In genomic region chrX:47030339-47030738, GRCh38 we compare ENCODE assay signal across 8 cellular contexts. TPM values are rescaled to one million over a fixed set of nuclear protein-coding genes. Genes with fewer than 3 reads are reported as not detected.
DNase-seq lines count a peak whose midpoint lies in the region; ATAC-seq, FAIRE-seq and TF ChIP-seq lines count a peak whose summit lies in the region.

No MANE protein-coding gene starts in this region.

- peak; percentile 18 for TF ChIP-seq CTCF in HFF-Myc (IDR thresholded peaks at IDR 0.05; ENCODE audit: low read depth, low read length, missing control alignments)
- peak; percentile 25 for TF ChIP-seq CTCF in bronchial epithelial cell (IDR thresholded peaks at IDR 0.05; ENCODE audit: insufficient read depth, low read length, severe bottlenecking)
- TF ChIP-seq CTCF in liver (IDR thresholded peaks at IDR 0.05; ENCODE audit: low read depth, low read length, missing input control), result peak; percentile 53

- H3K4me3 ChIP-seq in HFF-Myc (replicated peaks; ENCODE audit: low read depth, low read length), result no peak overlapping the region
- no peak overlapping the region for H3K4me3 ChIP-seq in bronchial epithelial cell (ENCODE audit: low read depth, low read length)
- no peak overlapping the region for H3K4me3 ChIP-seq in liver (ENCODE audit: low read depth in 1 of 3, low read length in 3 of 3)

- FAIRE-seq in bronchial epithelial cell (lab: Jason Lieb, UNC), result no peak

- DNase-seq in DMS 273 (lab: John Stamatoyannopoulos, UW; ENCODE audit: unreplicated experiment) (peak; percentile 92), HFF-Myc (ENCODE audit: extremely low read depth, low read depth) (peak; percentile 20), NCI-H82 (lab: John Stamatoyannopoulos, UW) (peak; percentile 83), bronchial epithelial cell (ENCODE audit: low read depth) (peak; percentile 55)

- H3K27me3 ChIP-seq in bronchial epithelial cell (ENCODE audit: control insufficient read depth, insufficient read depth, low read length) (no peaks in the 10 kb centered on the region), liver (ENCODE audit: control insufficient read depth in 4 of 4, insufficient read depth in 4 of 4, low read length in 3 of 4) (peaks cover 0 to 3% (median 0%) of the 10 kb centered on the region in 4 donors)

- no peak overlapping the region for H3K9ac ChIP-seq in liver (ENCODE audit: low read depth in 1 of 2, low read length in 2 of 2)

- no peaks in the 10 kb centered on the region for H3K36me3 ChIP-seq in bronchial epithelial cell (ENCODE audit: control insufficient read depth, insufficient read depth, low read length)
- peaks cover 0 to 2% (median under 1%) of the 10 kb centered on the region in 4 donors for H3K36me3 ChIP-seq in liver (ENCODE audit: control insufficient read depth in 4 of 4, insufficient read depth in 3 of 4, low read depth in 1 of 4, low read length in 3 of 4)

- H3K27ac ChIP-seq in liver (ENCODE audit: low read depth in 1 of 2, low read length in 2 of 2), result no peak overlapping the region

- no peaks in the 10 kb centered on the region for H3K9me3 ChIP-seq in liver (ENCODE audit: control insufficient read depth in 4 of 4, low read length in 3 of 4)

- peak; percentile 80 to 82 for TF ChIP-seq RAD21 in liver (IDR thresholded peaks at IDR 0.05)

- H3K4me1 ChIP-seq in liver (ENCODE audit: control insufficient read depth in 4 of 4, insufficient read depth in 4 of 4, low read length in 3 of 4), result no peaks in the 10 kb centered on the region

- ATAC-seq in HG02852 (IDR thresholded peaks at IDR 0.05; ENCODE audit: unreplicated experiment), result no peak
- ATAC-seq in GM18867 (IDR thresholded peaks at IDR 0.05; ENCODE audit: unreplicated experiment), result no peak
- no peak for ATAC-seq in GM21526 (IDR thresholded peaks at IDR 0.05; ENCODE audit: low FRiP score, unreplicated experiment)

TF ChIP-seq in liver, 16 proteins besides CTCF, POLR2A, EP300 and RAD21:
- TF ChIP-seq, protein P1, sequence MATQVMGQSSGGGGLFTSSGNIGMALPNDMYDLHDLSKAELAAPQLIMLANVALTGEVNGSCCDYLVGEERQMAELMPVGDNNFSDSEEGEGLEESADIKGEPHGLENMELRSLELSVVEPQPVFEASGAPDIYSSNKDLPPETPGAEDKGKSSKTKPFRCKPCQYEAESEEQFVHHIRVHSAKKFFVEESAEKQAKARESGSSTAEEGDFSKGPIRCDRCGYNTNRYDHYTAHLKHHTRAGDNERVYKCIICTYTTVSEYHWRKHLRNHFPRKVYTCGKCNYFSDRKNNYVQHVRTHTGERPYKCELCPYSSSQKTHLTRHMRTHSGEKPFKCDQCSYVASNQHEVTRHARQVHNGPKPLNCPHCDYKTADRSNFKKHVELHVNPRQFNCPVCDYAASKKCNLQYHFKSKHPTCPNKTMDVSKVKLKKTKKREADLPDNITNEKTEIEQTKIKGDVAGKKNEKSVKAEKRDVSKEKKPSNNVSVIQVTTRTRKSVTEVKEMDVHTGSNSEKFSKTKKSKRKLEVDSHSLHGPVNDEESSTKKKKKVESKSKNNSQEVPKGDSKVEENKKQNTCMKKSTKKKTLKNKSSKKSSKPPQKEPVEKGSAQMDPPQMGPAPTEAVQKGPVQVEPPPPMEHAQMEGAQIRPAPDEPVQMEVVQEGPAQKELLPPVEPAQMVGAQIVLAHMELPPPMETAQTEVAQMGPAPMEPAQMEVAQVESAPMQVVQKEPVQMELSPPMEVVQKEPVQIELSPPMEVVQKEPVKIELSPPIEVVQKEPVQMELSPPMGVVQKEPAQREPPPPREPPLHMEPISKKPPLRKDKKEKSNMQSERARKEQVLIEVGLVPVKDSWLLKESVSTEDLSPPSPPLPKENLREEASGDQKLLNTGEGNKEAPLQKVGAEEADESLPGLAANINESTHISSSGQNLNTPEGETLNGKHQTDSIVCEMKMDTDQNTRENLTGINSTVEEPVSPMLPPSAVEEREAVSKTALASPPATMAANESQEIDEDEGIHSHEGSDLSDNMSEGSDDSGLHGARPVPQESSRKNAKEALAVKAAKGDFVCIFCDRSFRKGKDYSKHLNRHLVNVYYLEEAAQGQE (IDR thresholded peaks at IDR 0.05), result no peak
- TF ChIP-seq ZBTB33 (IDR thresholded peaks at IDR 0.05), result no peak
- TF ChIP-seq HNF4G (IDR thresholded peaks at IDR 0.05), result no peak
- TF ChIP-seq RXRA (IDR thresholded peaks at IDR 0.05), result no peak
- TF ChIP-seq JUND (IDR thresholded peaks at IDR 0.05), result no peak
- TF ChIP-seq YY1 (IDR thresholded peaks at IDR 0.05), result no peak
- TF ChIP-seq SP1 (IDR thresholded peaks at IDR 0.05), result no peak
- TF ChIP-seq, protein P2, sequence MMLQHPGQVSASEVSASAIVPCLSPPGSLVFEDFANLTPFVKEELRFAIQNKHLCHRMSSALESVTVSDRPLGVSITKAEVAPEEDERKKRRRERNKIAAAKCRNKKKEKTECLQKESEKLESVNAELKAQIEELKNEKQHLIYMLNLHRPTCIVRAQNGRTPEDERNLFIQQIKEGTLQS (IDR thresholded peaks at IDR 0.05), result no peak
- TF ChIP-seq TAF1 (conservative IDR thresholded peaks at IDR 0.05), result no peak
- no peak for TF ChIP-seq GABPA (IDR thresholded peaks at IDR 0.05 in 1 of 2, conservative IDR thresholded peaks at IDR 0.05 in 1 of 2)
- TF ChIP-seq FOXA2 (IDR thresholded peaks at IDR 0.05), result no peak
- no peak for TF ChIP-seq NR2F2 (IDR thresholded peaks at IDR 0.05)
- TF ChIP-seq FOXA1 (IDR thresholded peaks at IDR 0.05), result no peak
- no peak for TF ChIP-seq HNF4A (conservative IDR thresholded peaks at IDR 0.05)
- TF ChIP-seq, protein P3, sequence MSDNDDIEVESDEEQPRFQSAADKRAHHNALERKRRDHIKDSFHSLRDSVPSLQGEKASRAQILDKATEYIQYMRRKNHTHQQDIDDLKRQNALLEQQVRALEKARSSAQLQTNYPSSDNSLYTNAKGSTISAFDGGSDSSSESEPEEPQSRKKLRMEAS (IDR thresholded peaks at IDR 0.05), result no peak
- no peak for TF ChIP-seq EGR1 (IDR thresholded peaks at IDR 0.05; ENCODE audit: low read depth in 2 of 2)

RNA-seq across cellular contexts. Expression of gene RGN, which starts 47.9 kb away (rescaled TPM):
- total RNA-seq in bronchial epithelial cell (0.26 TPM in 1 of 2 replicates, not detected in the other), liver (10 to 100 TPM; 27.8 to 89.1 TPM)
- polyA plus RNA-seq in liver, result 100 to 1,000 TPM; 144 to 163 TPM

Comparison
In these comparisons a context has a peak if more than half of its experiments do, and no peak if none do; other contexts are left out.
1. DNase-seq: peak in every context shown above with its lines; median percentile 92 in DMS 273; 83 in NCI-H82; 55 in bronchial epithelial cell; 20 in HFF-Myc.
2. RNA of gene RGN, which starts 47.9 kb away (total RNA-seq): 27.8 to 89.1 TPM in liver; 0.26 TPM in bronchial epithelial cell; every median in the first group is over 10 times any median in the second.
3. Peak in every context shown above with its lines, with median percentiles within 50 percentile points of each other: CTCF ChIP-seq.